In genomic region chr5:87260604-87261200, GRCh38 we compare ENCODE assay signal across 18 cellular contexts.
"Had no signal": no experiment of that assay in that cellular context is flagged by ENCODE, and none has a peak within 500 bp of the region (broad histone marks: within the 10 kb centered on the region; RNA-seq: fewer than 3 reads in every experiment).

No MANE protein-coding gene starts in this region.

- H3K4me3 Mint-ChIP-seq: activated CD8-positive, alpha-beta T cell treated with anti-CD3 and anti-CD28 coated beads, Interleukin-2, amount 10 ng/mL, durations not matched to agents 7 days and 5 days; activated naive CD8-positive, alpha-beta T cell treated with anti-CD3 and anti-CD28 coated beads, Interleukin-2, amount 50 U/mL, for 24 hours; natural killer cell treated with Interleukin-12 subunit alpha and Interleukin-12 subunit beta and Interleukin-15 and Interleukin-18, amount 100 ng/mL, for 72 hours; stimulated activated naive CD8-positive, alpha-beta T cell treated with anti-CD3 and anti-CD28 coated beads, Interleukin-15, Interleukin-2, amounts not matched to agents 100 ng/mL and 50 ng/mL, for 24 hours had no signal

- H3K4me3 ChIP-seq: cardiac muscle cell, coronary artery, lung, psoas muscle had no signal

- H3K9me3 ChIP-seq: psoas muscle had no signal

- H3K4me1 ChIP-seq: psoas muscle had no signal

- DNase-seq: activated CD4-positive, alpha-beta T cell treated with anti-CD3 and anti-CD28 coated beads for 4 hours; activated CD8-positive, alpha-beta memory T cell treated with anti-CD3 and anti-CD28 coated beads, Interleukin-2, amount 50 U/mL, for 48 hours; activated CD8-positive, alpha-beta T cell treated with anti-CD3 and anti-CD28 coated beads, Interleukin-2, amount 10 ng/mL, durations not matched to agents 7 days and 5 days; activated naive CD4-positive, alpha-beta T cell treated with Interleukin-2 at 50 U/mL for 16 hours; activated naive CD8-positive, alpha-beta T cell treated with anti-CD3 and anti-CD28 coated beads, Interleukin-2, amount 50 U/mL, for 24 hours; effector CD8-positive, alpha-beta T cell; left cardiac atrium; occipital lobe; psoas muscle; stimulated activated CD4-positive, alpha-beta T cell treated with anti-CD3 and anti-CD28 coated beads, Interleukin-12 subunit alpha, Interleukin-12 subunit beta, amount 100 ng/mL, for 4 hours; T-helper 1 cell had no signal

- H3K27me3 ChIP-seq: cardiac muscle cell had no signal

- H3K27me3 Mint-ChIP-seq: activated naive CD8-positive, alpha-beta T cell treated with anti-CD3 and anti-CD28 coated beads, Interleukin-2, amount 50 U/mL, for 24 hours; natural killer cell treated with Interleukin-12 subunit alpha and Interleukin-12 subunit beta and Interleukin-15 and Interleukin-18, amount 100 ng/mL, for 72 hours; stimulated activated naive CD8-positive, alpha-beta T cell treated with anti-CD3 and anti-CD28 coated beads, Interleukin-15, Interleukin-2, amounts not matched to agents 100 ng/mL and 50 ng/mL, for 24 hours had no signal

- FAIRE-seq: astrocyte had no signal

- H3K27ac ChIP-seq: cardiac muscle cell, coronary artery, psoas muscle had no signal

- H3K36me3 ChIP-seq: cardiac muscle cell had no signal

- H3K27ac Mint-ChIP-seq: activated CD8-positive, alpha-beta T cell treated with anti-CD3 and anti-CD28 coated beads, Interleukin-2, amount 10 ng/mL, durations not matched to agents 7 days and 5 days; activated naive CD8-positive, alpha-beta T cell treated with anti-CD3 and anti-CD28 coated beads, Interleukin-2, amount 50 U/mL, for 24 hours; natural killer cell treated with Interleukin-12 subunit alpha and Interleukin-12 subunit beta and Interleukin-15 and Interleukin-18, amount 100 ng/mL, for 72 hours; stimulated activated naive CD8-positive, alpha-beta T cell treated with anti-CD3 and anti-CD28 coated beads, Interleukin-15, Interleukin-2, amounts not matched to agents 100 ng/mL and 50 ng/mL, for 24 hours had no signal

- H3K36me3 Mint-ChIP-seq: natural killer cell treated with Interleukin-12 subunit alpha and Interleukin-12 subunit beta and Interleukin-15 and Interleukin-18, amount 100 ng/mL, for 72 hours had no signal

- ATAC-seq: activated CD8-positive, alpha-beta T cell treated with anti-CD3 and anti-CD28 coated beads, Interleukin-2, amount 10 ng/mL, durations not matched to agents 7 days and 5 days; activated naive CD8-positive, alpha-beta T cell treated with anti-CD3 and anti-CD28 coated beads, Interleukin-2, amount 50 U/mL, for 24 hours; left cardiac atrium; natural killer cell treated with Interleukin-12 subunit alpha and Interleukin-12 subunit beta and Interleukin-15 and Interleukin-18, amount 100 ng/mL, for 72 hours; psoas muscle; sciatic nerve had no signal

- H3K9me3 Mint-ChIP-seq: activated naive CD8-positive, alpha-beta T cell treated with anti-CD3 and anti-CD28 coated beads, Interleukin-2, amount 50 U/mL, for 24 hours; natural killer cell treated with Interleukin-12 subunit alpha and Interleukin-12 subunit beta and Interleukin-15 and Interleukin-18, amount 100 ng/mL, for 72 hours; stimulated activated naive CD8-positive, alpha-beta T cell treated with anti-CD3 and anti-CD28 coated beads, Interleukin-15, Interleukin-2, amounts not matched to agents 100 ng/mL and 50 ng/mL, for 24 hours had no signal
